ENCODE assay signal across 1 cellular context in the genomic region with DNA sequence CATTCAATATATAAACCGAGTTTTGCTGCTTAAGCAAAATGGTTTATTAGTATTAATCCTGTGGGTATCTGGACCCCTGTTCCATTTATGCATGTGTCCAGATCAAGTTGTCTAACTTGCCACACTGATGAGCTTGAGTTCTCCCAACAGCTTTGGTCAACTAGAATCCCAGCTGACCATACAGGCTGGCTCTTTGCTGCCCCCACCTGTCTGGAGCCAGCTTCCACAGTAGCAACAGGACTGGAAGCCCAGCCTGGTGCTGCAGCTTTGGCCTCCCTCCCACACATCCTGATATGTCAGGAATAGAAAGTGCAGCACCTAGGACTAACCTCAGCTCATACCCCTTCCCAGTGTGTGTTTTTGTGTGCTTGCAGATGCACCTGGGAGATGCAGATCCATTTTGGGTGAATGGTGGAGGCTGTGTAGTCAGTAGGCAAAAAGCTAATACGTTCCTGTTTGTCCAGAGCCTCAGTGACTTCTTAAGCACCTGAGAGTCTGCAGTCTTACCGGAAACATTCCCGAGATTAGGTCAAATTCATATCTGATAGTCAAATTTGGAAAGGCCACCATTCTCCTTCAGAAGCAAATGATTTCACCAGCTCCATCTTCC.
TF ChIP-seq lines count a peak whose summit lies in the region.

No MANE protein-coding gene starts in this region.

TF ChIP-seq in K562, 482 proteins besides CTCF, POLR2A, EP300 and RAD21 (continued from another document):
- TF ChIP-seq, protein P1, sequence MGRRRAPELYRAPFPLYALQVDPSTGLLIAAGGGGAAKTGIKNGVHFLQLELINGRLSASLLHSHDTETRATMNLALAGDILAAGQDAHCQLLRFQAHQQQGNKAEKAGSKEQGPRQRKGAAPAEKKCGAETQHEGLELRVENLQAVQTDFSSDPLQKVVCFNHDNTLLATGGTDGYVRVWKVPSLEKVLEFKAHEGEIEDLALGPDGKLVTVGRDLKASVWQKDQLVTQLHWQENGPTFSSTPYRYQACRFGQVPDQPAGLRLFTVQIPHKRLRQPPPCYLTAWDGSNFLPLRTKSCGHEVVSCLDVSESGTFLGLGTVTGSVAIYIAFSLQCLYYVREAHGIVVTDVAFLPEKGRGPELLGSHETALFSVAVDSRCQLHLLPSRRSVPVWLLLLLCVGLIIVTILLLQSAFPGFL (CRISPR knock-in tag; IDR thresholded peaks at IDR 0.05) = no peak
- TF ChIP-seq ZNF57 (CRISPR knock-in tag; IDR thresholded peaks at IDR 0.05) = no peak
- no peak for TF ChIP-seq MEF2D (tag; conservative IDR thresholded peaks at IDR 0.05; ENCODE audit: low read depth)
- TF ChIP-seq DPF2 (IDR thresholded peaks at IDR 0.05) = no peak
- TF ChIP-seq ADNP (tag; IDR thresholded peaks at IDR 0.05) = no peak
